In the genomic region with DNA sequence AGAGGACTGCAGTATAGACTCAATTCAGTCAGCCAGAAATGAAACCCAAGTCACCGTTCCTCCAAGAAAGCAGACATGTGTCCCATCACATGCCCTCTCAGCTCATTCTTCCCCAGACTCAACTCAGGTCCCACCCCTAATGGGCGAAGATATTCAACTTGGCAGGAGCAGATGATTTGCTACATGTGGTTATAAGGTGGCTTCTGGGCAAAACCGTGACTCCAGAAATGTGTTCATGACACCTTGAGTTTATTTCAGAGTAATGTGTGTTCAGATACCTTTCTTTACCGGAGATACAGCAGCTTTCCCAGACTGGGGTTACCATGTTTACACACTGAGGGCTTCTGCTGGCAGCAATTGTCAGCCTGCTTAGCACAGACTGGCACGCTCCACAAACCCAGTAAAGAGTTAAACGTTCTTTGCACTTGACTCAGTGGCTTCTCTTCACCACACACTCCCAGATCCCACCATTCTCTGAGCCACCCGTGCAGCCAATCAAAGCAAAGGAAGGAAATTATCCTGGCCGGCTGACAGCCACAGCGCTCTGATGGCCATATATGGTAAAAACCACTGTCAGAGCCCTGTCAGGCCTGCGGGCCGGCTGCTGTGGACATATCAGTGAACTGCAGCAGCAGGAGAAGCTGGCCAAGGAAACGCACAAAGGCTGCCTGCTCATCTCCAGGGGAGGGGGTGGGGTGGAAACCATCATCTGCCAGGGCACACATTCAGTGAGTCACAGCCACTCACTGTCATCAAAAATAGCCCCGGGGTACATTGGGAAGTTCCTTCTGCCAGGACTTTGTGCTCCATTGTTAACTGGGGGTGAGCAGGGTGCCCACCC, we compare ENCODE assay signal across 8 cellular contexts. TPM values are rescaled to one million over a fixed set of nuclear protein-coding genes. Genes with fewer than 3 reads are reported as not detected.
DNase-seq lines count a peak whose midpoint lies in the region; ATAC-seq, FAIRE-seq and TF ChIP-seq lines count a peak whose summit lies in the region.

No MANE protein-coding gene starts in this region.

- CTCF ChIA-PET in AG04450 (lab: Charles Lee) = interaction anchor here (0.7 to 2.7 kb wide), 9 partner anchors 8 to 112 kb away, joined by 3 to 13 read pairs (median 3); no protein-coding TSS in a partner anchor

- H3K9ac ChIP-seq in keratinocyte (ENCODE audit: control insufficient read depth, extremely low read depth, insufficient read depth, low read length) = peak overlapping the region; percentile 86

- POLR2A ChIA-PET in AG04450 (lab: Yijun Ruan, JAX) = interaction anchor here (0.6 to 3.1 kb wide), 13 partner anchors 10 to 130 kb away, joined by 3 to 26 read pairs (median 6); no protein-coding TSS in a partner anchor

- H3K4me3 ChIP-seq in AG04450 (ENCODE audit: low read depth, low read length) (peak overlapping the region; percentile 46), keratinocyte (ENCODE audit: control insufficient read depth in 2 of 3, extremely low read depth in 1 of 3, insufficient read depth in 2 of 3, low read depth in 1 of 3, low read length in 3 of 3) (peak overlapping the region; percentile 0 to 67 (median 64))

- peak; percentile 73 for FAIRE-seq in keratinocyte (lab: Jason Lieb, UNC)

- H2AFZ ChIP-seq in keratinocyte (ENCODE audit: control insufficient read depth, low read length) = peak overlapping the region; percentile 35

- peaks cover 2 to 13% of the 10 kb centered on the region in 2 experiments for H3K36me3 ChIP-seq in keratinocyte (ENCODE audit: control insufficient read depth in 2 of 2, extremely low read depth in 1 of 2, insufficient read depth in 2 of 2, low read length in 2 of 2)

- DNase-seq in AG04450 (ENCODE audit: low read depth, low spot score) (peak; percentile 99), NCI-H2227 treated with DMSO at 0.1 percent for 48 hours (lab: John Stamatoyannopoulos, UW) (peak; percentile 95), keratinocyte (ENCODE audit: low read depth, low spot score) (peak; percentile 96)
- DNase-seq in activated CD4-positive, CD25-positive, alpha-beta regulatory T cell (lab: John Stamatoyannopoulos, UW) = peak; percentile 32 to 57 (median 46)
- DNase-seq in central memory CD4-positive, alpha-beta T cell = peak; percentile 34
- peak; percentile 70 to 76 (median 71) for DNase-seq in stimulated activated CD4-positive, alpha-beta T cell treated with anti-CD3 and anti-CD28 coated beads, Interleukin-12 subunit alpha, Interleukin-12 subunit beta, amount 100 ng/mL, for 48 hours (ENCODE audit: low read depth in 2 of 3, low spot score in 1 of 3)

- H3K27me3 ChIP-seq in AG04450 (ENCODE audit: control insufficient read depth, insufficient read depth, low read length) (no peaks in the 10 kb centered on the region), keratinocyte (ENCODE audit: control insufficient read depth, extremely low read depth, insufficient read depth, low read length) (no peaks in the 10 kb centered on the region)

- H3K4me2 ChIP-seq in keratinocyte (ENCODE audit: control insufficient read depth, extremely low read depth, insufficient read depth, low read depth, low read length) = peak overlapping the region; percentile 100

- dilution Hi-C loops in keratinocyte (cut with MboI; ENCODE audit: extremely low pct_ligation_motif_present, low sequenced_read_pairs) = no loop called here

- no peaks in the 10 kb centered on the region for H4K20me1 ChIP-seq in keratinocyte (ENCODE audit: control insufficient read depth, extremely low read depth, insufficient read depth, low read length)

- TF ChIP-seq CTCF in AG04450 (IDR thresholded peaks at IDR 0.05; ENCODE audit: low read depth, low read length) (peak; percentile 31), keratinocyte (optimal IDR thresholded peaks at IDR 0.05 in 1 of 3, IDR thresholded peaks at IDR 0.05 in 1 of 3, conservative IDR thresholded peaks at IDR 0.05 in 1 of 3; ENCODE audit: extremely low read depth in 1 of 3, insufficient read depth in 2 of 3, low read length in 3 of 3) (peak in 2 of 3 experiments; percentile 25 to 34)

- peaks cover 53% of the 10 kb centered on the region for H3K4me1 ChIP-seq in keratinocyte (ENCODE audit: control insufficient read depth, extremely low read depth, insufficient read depth, low read length)

- H3K79me2 ChIP-seq in keratinocyte (ENCODE audit: control insufficient read depth, insufficient read depth, low read length) = peaks cover 73% of the 10 kb centered on the region

- ATAC-seq in GM18870 (IDR thresholded peaks at IDR 0.05; ENCODE audit: unreplicated experiment) (peak; percentile 41), HG03159 (IDR thresholded peaks at IDR 0.05; ENCODE audit: unreplicated experiment) (peak; percentile 66)

- H3K9me3 ChIP-seq in AG04450 (ENCODE audit: control insufficient read depth, insufficient read depth, low read length) (no peaks in the 10 kb centered on the region), keratinocyte (ENCODE audit: control insufficient read depth, low read depth, low read length) (no peaks in the 10 kb centered on the region)

- H3K27ac ChIP-seq in AG04450 (ENCODE audit: low read depth, low read length) (peak overlapping the region; percentile 100), keratinocyte (ENCODE audit: control insufficient read depth, insufficient read depth, low read length) (peak overlapping the region; percentile 98)

- peaks cover 7% of the 10 kb centered on the region for H3K9me1 ChIP-seq in keratinocyte (ENCODE audit: control insufficient read depth, extremely low read depth, insufficient read depth, low read length)

RNA-seq across cellular contexts. Expression of a gene that starts 39.9 kb away (rescaled TPM):
- polyA plus RNA-seq in AG04450 (2011; rRNA removed) (596 and 687 TPM in 2 replicates), keratinocyte (230 to 283 TPM (median 268 TPM) in 3 replicates)
- polyA minus RNA-seq in AG04450 (2011; rRNA and poly(A)+ RNA removed) = 1,327 and 1,683 TPM in 2 replicates
- polyA plus RNA-seq in keratinocyte (2011; ENCODE audit: low read depth) = 278 TPM
- polyA plus RNA-seq in keratinocyte (2011; cell fraction: cytosol; rRNA removed) = 207 and 228 TPM in 2 replicates
- 238 and 270 TPM in 2 replicates for polyA plus RNA-seq in keratinocyte (2011; cell fraction: nucleus; rRNA removed)
- 126 and 172 TPM in 2 replicates for polyA plus RNA-seq in keratinocyte (2012; ENCODE audit: low replicate concordance)
- 432 to 917 TPM (median 616 TPM) in 3 replicates for polyA minus RNA-seq in keratinocyte
- 300 TPM for polyA minus RNA-seq in keratinocyte (2011; cell fraction: cytosol; rRNA and poly(A)+ RNA removed)
- 187 and 466 TPM in 2 replicates for polyA minus RNA-seq in keratinocyte (2011; cell fraction: nucleus; rRNA and poly(A)+ RNA removed)

RNA-seq across cellular contexts. Expression of a gene that starts 57.7 kb away (rescaled TPM):
- polyA plus RNA-seq in AG04450 (2011; rRNA removed) (6.1 and 9.8 TPM in 2 replicates), keratinocyte (0.80 to 2.2 TPM (median 0.92 TPM) in 3 replicates)
- polyA minus RNA-seq in AG04450 (2011; rRNA and poly(A)+ RNA removed) = 5.1 and 5.7 TPM in 2 replicates
- polyA plus RNA-seq in keratinocyte (2011; ENCODE audit: low read depth) = 0.46 TPM
- polyA plus RNA-seq in keratinocyte (2011; cell fraction: cytosol; rRNA removed) = 1.3 and 1.4 TPM in 2 replicates
- 5.0 and 5.9 TPM in 2 replicates for polyA plus RNA-seq in keratinocyte (2011; cell fraction: nucleus; rRNA removed)
- polyA plus RNA-seq in keratinocyte (2012; ENCODE audit: low replicate concordance) = 0.89 and 1.1 TPM in 2 replicates
- polyA minus RNA-seq in keratinocyte = 1.1 to 2.2 TPM (median 1.7 TPM) in 3 replicates
- not detected for polyA minus RNA-seq in keratinocyte (2011; cell fraction: cytosol; rRNA and poly(A)+ RNA removed)
- polyA minus RNA-seq in keratinocyte (2011; cell fraction: nucleus; rRNA and poly(A)+ RNA removed) = 2.7 and 3.5 TPM in 2 replicates

Comparison
In these comparisons a context has a peak if more than half of its experiments do, and no peak if none do; other contexts are left out.
1. Peak in every context shown above with its lines: DNase-seq, ATAC-seq, H3K4me3 ChIP-seq and H3K27ac ChIP-seq.
2. DNase-seq: peak in every context shown above with its lines; median percentile 99 in AG04450; 96 in keratinocyte; 95 in NCI-H2227 treated with DMSO at 0.1 percent for 48 hours; 71 in stimulated activated CD4-positive, alpha-beta T cell treated with anti-CD3 and anti-CD28 coated beads, Interleukin-12 subunit alpha, Interleukin-12 subunit beta, amount 100 ng/mL, for 48 hours; 46 in activated CD4-positive, CD25-positive, alpha-beta regulatory T cell; 34 in central memory CD4-positive, alpha-beta T cell.